In the genomic region with DNA sequence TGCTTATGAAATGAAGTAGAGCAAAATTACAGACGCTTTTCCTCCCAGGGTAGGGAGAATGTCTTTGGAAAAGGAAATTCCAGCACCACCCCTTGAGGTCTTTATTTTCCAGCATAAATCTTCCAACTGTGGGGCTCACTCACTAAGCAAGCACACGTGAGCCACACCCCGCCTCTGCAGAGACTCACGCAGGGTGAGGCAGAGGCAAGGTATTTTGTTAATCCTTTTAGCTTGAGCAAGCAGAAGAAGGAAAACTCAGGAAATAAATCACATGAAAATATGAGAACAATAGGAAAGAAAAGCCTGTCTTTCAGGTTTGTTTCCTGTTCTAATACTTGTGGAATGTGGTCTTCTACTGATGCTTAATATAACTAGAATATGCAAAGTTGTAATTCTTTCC, we compare ENCODE assay signal across 1 cellular context.
TF ChIP-seq lines count a peak whose summit lies in the region.

No MANE protein-coding gene starts in this region.

TF ChIP-seq in HCT116, 20 proteins besides CTCF, POLR2A, EP300 and RAD21 (continued from another document):
- TF ChIP-seq CBX3 (IDR thresholded peaks at IDR 0.05; ENCODE audit: low read depth) (peak; percentile 73; the same call in 1 of the 2 replicates), CEBPB (IDR thresholded peaks at IDR 0.05; ENCODE audit: low read depth) (peak; percentile 75), ATF3 (IDR thresholded peaks at IDR 0.05) (no peak), SIN3A (IDR thresholded peaks at IDR 0.05; ENCODE audit: low read depth) (peak; percentile 58; the same call in 1 of the 2 replicates), JUND (IDR thresholded peaks at IDR 0.05) (peak; percentile 64), ELF1 (IDR thresholded peaks at IDR 0.05; ENCODE audit: borderline replicate concordance, low read depth) (no peak), EZH2 (IDR thresholded peaks at IDR 0.05) (no peak), REST (IDR thresholded peaks at IDR 0.05; ENCODE audit: low read depth) (no peak), EZH2phosphoT487 (IDR thresholded peaks at IDR 0.05; ENCODE audit: borderline replicate concordance) (no peak), SP1 (IDR thresholded peaks at IDR 0.05; ENCODE audit: low read depth) (peak; percentile 82), ZNF274 (IDR thresholded peaks at IDR 0.05; ENCODE audit: low read depth, low read length) (no peak), FOSL1 (IDR thresholded peaks at IDR 0.05; ENCODE audit: low read depth) (peak; percentile 67)
- TF ChIP-seq, protein P1, sequence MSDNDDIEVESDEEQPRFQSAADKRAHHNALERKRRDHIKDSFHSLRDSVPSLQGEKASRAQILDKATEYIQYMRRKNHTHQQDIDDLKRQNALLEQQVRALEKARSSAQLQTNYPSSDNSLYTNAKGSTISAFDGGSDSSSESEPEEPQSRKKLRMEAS (IDR thresholded peaks at IDR 0.05): peak; percentile 66
TF ChIP-seq in HCT116: peak in this region for 8.
